Comparison of ENCODE assay signal across 8 cellular contexts in genomic region chr11:10809373-10810199, GRCh38. TPM values are rescaled to one million over a fixed set of nuclear protein-coding genes. Genes with fewer than 3 reads are reported as not detected.
DNase-seq lines count a peak whose midpoint lies in the region; ATAC-seq, FAIRE-seq and TF ChIP-seq lines count a peak whose summit lies in the region.

No MANE protein-coding gene starts in this region.

- peak overlapping the region; percentile 99 for H3K4me2 ChIP-seq in OCI-LY7 (ENCODE audit: low read length)
- H3K4me2 ChIP-seq in K562 (ENCODE audit: insufficient read depth, low read length): peak overlapping the region; percentile 96

- peak; percentile 26 for ATAC-seq in GM18511 (IDR thresholded peaks at IDR 0.05; ENCODE audit: unreplicated experiment)
- peak; percentile 13 for ATAC-seq in HG03025 (IDR thresholded peaks at IDR 0.05; ENCODE audit: low FRiP score, unreplicated experiment)
- peak; percentile 50 for ATAC-seq in K562

- no peaks in the 10 kb centered on the region for H3K9me2 ChIP-seq in OCI-LY7 (ENCODE audit: insufficient read depth, low read length)

- CTCF ChIA-PET in OCI-LY7 (lab: Charles Lee; ENCODE audit: unreplicated experiment) (interaction anchor here (0.5 to 1.4 kb wide), 4 partner anchors 13 to 124 kb away, joined by 3 to 4 read pairs (median 3); no protein-coding TSS in a partner anchor), K562 (lab: Yijun Ruan, JAX; ENCODE audit: low intra/inter-chr PET ratio) (interaction anchor here (1.2 kb wide), 1 partner anchor 213 kb away, joined by 3 read pairs; no protein-coding TSS in a partner anchor)

- H3K9me1 ChIP-seq in K562 (ENCODE audit: control insufficient read depth, insufficient read depth, low read length): no peaks in the 10 kb centered on the region

- H3K4me1 ChIP-seq in OCI-LY7 (ENCODE audit: insufficient read depth, low read length, poor library complexity, severe bottlenecking) (peaks cover 37% of the 10 kb centered on the region), K562 (replicated peaks in 1 of 2; ENCODE audit: control insufficient read depth in 2 of 2, insufficient read depth in 2 of 2, low read length in 2 of 2) (peaks cover 11 to 13% of the 10 kb centered on the region in 2 experiments; a peak in 4 of 5 replicates), small intestine (ENCODE audit: control insufficient read depth in 2 of 2, insufficient read depth in 1 of 2, low read depth in 1 of 2, low read length in 1 of 2) (peaks cover 2 to 3% of the 10 kb centered on the region in 2 donors)

- H3K27me3 ChIP-seq in K562 (ENCODE audit: control insufficient read depth in 2 of 2, insufficient read depth in 2 of 2, low read length in 2 of 2) (no peaks in the 10 kb centered on the region), small intestine (ENCODE audit: control insufficient read depth in 2 of 2, insufficient read depth in 2 of 2, low read length in 2 of 2) (no peaks in the 10 kb centered on the region)

- peaks cover 11% of the 10 kb centered on the region; the same call in 1 of the 2 replicates for H4K20me1 ChIP-seq in OCI-LY7 (ENCODE audit: insufficient read depth, low read length)
- peaks cover 3% of the 10 kb centered on the region; the same call in 1 of the 2 replicates for H4K20me1 ChIP-seq in K562 (replicated peaks; ENCODE audit: control insufficient read depth, insufficient read depth, low read length)

- in situ Hi-C loops in K562 (cut with MboI): no loop called here

- peak overlapping the region; percentile 87 for H3K27ac ChIP-seq in OCI-LY7 (ENCODE audit: low read depth, low read length, poor library complexity, severe bottlenecking)
- H3K27ac ChIP-seq in K562 (ENCODE audit: extremely low read depth, low read depth, low read length): peak overlapping the region; percentile 89
- peak overlapping the region; percentile 92 to 99 for H3K27ac ChIP-seq in small intestine (ENCODE audit: low read depth in 1 of 2, low read length in 1 of 2)

- peak overlapping the region; percentile 95 to 99 for H3K9ac ChIP-seq in K562 (ENCODE audit: insufficient read depth in 1 of 2, low read depth in 2 of 2, low read length in 2 of 2)

- H3K4me3 ChIP-seq in AG10803 (ENCODE audit: low read length) (peak overlapping the region; percentile 77), OCI-LY7 (ENCODE audit: low read depth, low read length, poor library complexity, severe bottlenecking) (peak overlapping the region; percentile 94), K562 (peak overlapping the region; percentile 94), iPS-18c (ENCODE audit: insufficient read depth, low read depth, low read length) (peak overlapping the region; percentile 76), small intestine (ENCODE audit: low read depth in 1 of 2, low read length in 2 of 2) (peak overlapping the region; percentile 59 to 65)

- intact Hi-C loops in OCI-LY7 (cut with micrococcal nuclease; ENCODE audit: unreplicated experiment): no loop called here
- intact Hi-C loops in K562 (cut with micrococcal nuclease): loop anchor here (2.0 kb wide), 1 partner anchor 123 kb away; no protein-coding TSS in a partner anchor

- TF ChIP-seq POLR2A in K562 (conservative IDR thresholded peaks at IDR 0.05): no peak

- BruUV-seq in OCI-LY7 (replicated peaks; lab: Mats Ljungman, UMichigan) (TSS peak; percentile 79), K562 (replicated peaks; lab: Mats Ljungman, UMichigan) (TSS peak; percentile 88)

- DNase-seq in AG10803 (ENCODE audit: low read depth): peak; percentile 83
- peak; percentile 40 for DNase-seq in OCI-LY7 (ENCODE audit: low spot score)
- DNase-seq in K562 (ENCODE audit: extremely low read depth in 1 of 4, low spot score in 3 of 4): peak; percentile 37 to 62 (median 56)
- DNase-seq in small intestine: no peak
- no peak for DNase-seq in SIG-M5 treated with dmso at 0.1 percent for 504 hours (lab: John Stamatoyannopoulos, UW; ENCODE audit: unreplicated experiment)

- TF ChIP-seq EP300 in K562 (IDR thresholded peaks at IDR 0.05; ENCODE audit: low read length): no peak

- FAIRE-seq in K562 (lab: Jason Lieb, UNC) (no peak), small intestine (lab: Jason Lieb, UNC) (no peak)

- H3K9me3 ChIP-seq in OCI-LY7 (ENCODE audit: low read length) (no peaks in the 10 kb centered on the region), K562 (replicated peaks; ENCODE audit: control insufficient read depth, insufficient read depth, low read depth, low read length) (no peaks in the 10 kb centered on the region), iPS-18c (ENCODE audit: control insufficient read depth, insufficient read depth, low read length) (no peaks in the 10 kb centered on the region), small intestine (ENCODE audit: control insufficient read depth, low read depth) (no peaks in the 10 kb centered on the region)

- POLR2A ChIA-PET in OCI-LY7 (lab: Charles Lee) (interaction anchor here (0.5 to 3.1 kb wide), 34 partner anchors 7 to 1073 kb away, joined by 3 to 63 read pairs (median 6); partner anchors contain the start of genes AMPD3, CTR9 and ZBED5), K562 (lab: Yijun Ruan, JAX) (interaction anchor here (0.6 to 7.7 kb wide), 51 partner anchors 10 to 1234 kb away, joined by 3 to 105 read pairs (median 6); partner anchors contain the start of genes CTR9 and ZBED5)

- no peak; a peak in 1 of 4 replicates for TF ChIP-seq RAD21 in K562 (CRISPR knock-in tag; conservative IDR thresholded peaks at IDR 0.05 in 1 of 2, IDR thresholded peaks at IDR 0.05 in 1 of 2)

- TF ChIP-seq CTCF in AG10803 (conservative IDR thresholded peaks at IDR 0.05; ENCODE audit: low read length): no peak
- no peak for TF ChIP-seq CTCF in OCI-LY7 (conservative IDR thresholded peaks at IDR 0.05; ENCODE audit: low read length)
- TF ChIP-seq CTCF in K562 (IDR thresholded peaks at IDR 0.05 in 2 of 3, conservative IDR thresholded peaks at IDR 0.05 in 1 of 3; ENCODE audit: insufficient read depth in 2 of 3, low read depth in 1 of 3, low read length in 3 of 3): no peak

- H2AFZ ChIP-seq in OCI-LY7 (ENCODE audit: low read length) (peak overlapping the region; percentile 82), K562 (ENCODE audit: low read depth, low read length) (peak overlapping the region; percentile 94)

- H3K79me2 ChIP-seq in OCI-LY7 (ENCODE audit: insufficient read depth, low read depth, low read length) (peaks cover 47% of the 10 kb centered on the region), K562 (ENCODE audit: control insufficient read depth, insufficient read depth, low read length) (peaks cover 50% of the 10 kb centered on the region)

- H3K36me3 ChIP-seq in OCI-LY7 (ENCODE audit: insufficient read depth, low read length): peaks cover 38% of the 10 kb centered on the region
- peaks cover 31% of the 10 kb centered on the region for H3K36me3 ChIP-seq in K562 (ENCODE audit: control insufficient read depth, insufficient read depth, low read length)
- H3K36me3 ChIP-seq in small intestine (ENCODE audit: control insufficient read depth in 2 of 2, insufficient read depth in 2 of 2, low read length in 2 of 2): peaks cover 0 to 13% of the 10 kb centered on the region in 2 donors

- under 1% methylated on average over 29 of the region's 29 CpGs for WGBS in K562 (ENCODE audit: insufficient coverage, low coverage, missing lambda C conversion rate)
- WGBS in small intestine, 3 donors: 1 to 2% (median 2%) methylated on average over 29 of the region's 29 CpGs

RNA-seq across cellular contexts. Expression of gene EIF4G2, which starts 0.9 kb away (rescaled TPM):
- 312 and 317 TPM in 2 replicates for total RNA-seq in OCI-LY7 (2014; rRNA removed; shearing (Covaris generic))
- total RNA-seq in OCI-LY7 (2022) (502 and 503 TPM in 2 replicates), K562 (2014; rRNA removed) (428 and 733 TPM in 2 replicates), K562 (2014; rRNA removed; fragmentation: Illumina TruSeq; extraction: Trizol) (481 and 499 TPM in 2 replicates), K562 (2015; rRNA removed; fragmentation: Illumina TruSeq; extraction: Trizol) (719 and 734 TPM in 2 replicates), K562 (2021) (790 and 801 TPM in 2 replicates)
- total RNA-seq in K562 (2011; cell fraction: chromatin; rRNA removed; ENCODE audit: low replicate concordance): 653 and 1,130 TPM in 2 replicates
- total RNA-seq in K562 (2011; cell fraction: nucleolus; rRNA removed): 356 and 378 TPM in 2 replicates
- total RNA-seq in K562 (2011; cell fraction: nucleoplasm; rRNA removed): 459 and 505 TPM in 2 replicates
- polyA plus RNA-seq in K562 (2011; rRNA removed) (449 and 646 TPM in 2 replicates), K562 (2014; fragmentation: Illumina TruSeq; extraction: Trizol) (663 and 762 TPM in 2 replicates), K562 (2014; fragmentation: Nextera tagmentation; extraction: Ambion mirVana) (100 to 1,000 TPM; 206 to 683 TPM), K562 (2014; rRNA removed) (351 and 385 TPM in 2 replicates), small intestine (100 to 1,000 TPM; 208 to 272 (median 218) TPM)
- polyA plus RNA-seq in K562 (2011; cell fraction: cytosol; rRNA removed): 153 and 186 TPM in 2 replicates
- polyA plus RNA-seq in K562 (2011; cell fraction: nucleus; rRNA removed): 421 and 579 TPM in 2 replicates
- polyA plus RNA-seq in K562 (2012): 338 and 520 TPM in 2 replicates
- polyA minus RNA-seq in K562 (2011; rRNA and poly(A)+ RNA removed): 865 and 1,047 TPM in 2 replicates
- 467 and 888 TPM in 2 replicates for polyA minus RNA-seq in K562 (2011; cell fraction: cytosol; rRNA and poly(A)+ RNA removed)
- 266 and 377 TPM in 2 replicates for polyA minus RNA-seq in K562 (2011; cell fraction: nucleus; rRNA and poly(A)+ RNA removed)

RNA-seq across cellular contexts. Expression of gene ZBED5, which starts 48.3 kb away (rescaled TPM):
- total RNA-seq in OCI-LY7 (2014; rRNA removed; shearing (Covaris generic)): 37.6 and 42.1 TPM in 2 replicates
- total RNA-seq in OCI-LY7 (2022) (71.9 and 86.6 TPM in 2 replicates), K562 (2014; rRNA removed) (12.4 and 17.3 TPM in 2 replicates), K562 (2014; rRNA removed; fragmentation: Illumina TruSeq; extraction: Trizol) (27.7 and 28.3 TPM in 2 replicates), K562 (2015; rRNA removed; fragmentation: Illumina TruSeq; extraction: Trizol) (24.6 and 28.6 TPM in 2 replicates), K562 (2021) (26.9 and 29.6 TPM in 2 replicates)
- total RNA-seq in K562 (2011; cell fraction: chromatin; rRNA removed; ENCODE audit: low replicate concordance): 26.1 and 84.9 TPM in 2 replicates
- total RNA-seq in K562 (2011; cell fraction: nucleolus; rRNA removed): 23.5 and 32.0 TPM in 2 replicates
- 45.8 and 55.1 TPM in 2 replicates for total RNA-seq in K562 (2011; cell fraction: nucleoplasm; rRNA removed)
- polyA plus RNA-seq in K562 (2011; rRNA removed) (59.1 and 70.7 TPM in 2 replicates), K562 (2014; fragmentation: Illumina TruSeq; extraction: Trizol) (23.3 and 25.7 TPM in 2 replicates), K562 (2014; fragmentation: Nextera tagmentation; extraction: Ambion mirVana) (10 to 100 TPM; 21.3 to 25.1 TPM), K562 (2014; rRNA removed) (26.8 and 30.1 TPM in 2 replicates), small intestine (10 to 100 TPM; 11.9 to 18.9 (median 15.2) TPM)
- 22.8 and 36.5 TPM in 2 replicates for polyA plus RNA-seq in K562 (2011; cell fraction: cytosol; rRNA removed)
- polyA plus RNA-seq in K562 (2011; cell fraction: nucleus; rRNA removed): 130 and 149 TPM in 2 replicates
- 20.0 and 25.3 TPM in 2 replicates for polyA plus RNA-seq in K562 (2012)
- polyA minus RNA-seq in K562 (2011; rRNA and poly(A)+ RNA removed): 64.4 and 67.8 TPM in 2 replicates
- polyA minus RNA-seq in K562 (2011; cell fraction: cytosol; rRNA and poly(A)+ RNA removed): 22.4 and 27.6 TPM in 2 replicates
- polyA minus RNA-seq in K562 (2011; cell fraction: nucleus; rRNA and poly(A)+ RNA removed): 46.0 and 95.5 TPM in 2 replicates

RNA-seq across cellular contexts. Expression of gene CTR9, which starts 58.5 kb away (rescaled TPM):
- 15.3 and 19.3 TPM in 2 replicates for total RNA-seq in OCI-LY7 (2014; rRNA removed; shearing (Covaris generic))
- 25.5 and 29.5 TPM in 2 replicates for total RNA-seq in OCI-LY7 (2022)
- 35.7 and 76.5 TPM in 2 replicates for total RNA-seq in K562 (2011; cell fraction: chromatin; rRNA removed; ENCODE audit: low replicate concordance)
- total RNA-seq in K562 (2011; cell fraction: nucleolus; rRNA removed): 13.2 and 17.0 TPM in 2 replicates
- total RNA-seq in K562 (2011; cell fraction: nucleoplasm; rRNA removed): 24.9 and 31.0 TPM in 2 replicates
- total RNA-seq in K562 (2014; rRNA removed): 52.4 and 56.1 TPM in 2 replicates
- 51.9 and 61.2 TPM in 2 replicates for total RNA-seq in K562 (2014; rRNA removed; fragmentation: Illumina TruSeq; extraction: Trizol)
- 34.7 and 42.2 TPM in 2 replicates for total RNA-seq in K562 (2015; rRNA removed; fragmentation: Illumina TruSeq; extraction: Trizol)
- 52.7 and 57.9 TPM in 2 replicates for total RNA-seq in K562 (2021)
- polyA plus RNA-seq in K562 (2011; rRNA removed): 17.6 and 27.3 TPM in 2 replicates
- polyA plus RNA-seq in K562 (2011; cell fraction: cytosol; rRNA removed): 8.8 and 10.4 TPM in 2 replicates
- 9.5 and 11.5 TPM in 2 replicates for polyA plus RNA-seq in K562 (2011; cell fraction: nucleus; rRNA removed)
- 33.8 and 38.2 TPM in 2 replicates for polyA plus RNA-seq in K562 (2012)
- polyA plus RNA-seq in K562 (2014; fragmentation: Illumina TruSeq; extraction: Trizol): 74.3 and 79.3 TPM in 2 replicates
- polyA plus RNA-seq in K562 (2014; fragmentation: Nextera tagmentation; extraction: Ambion mirVana): 10 to 100 TPM; 25.4 to 38.3 TPM
- 47.3 and 49.7 TPM in 2 replicates for polyA plus RNA-seq in K562 (2014; rRNA removed)
- polyA minus RNA-seq in K562 (2011; rRNA and poly(A)+ RNA removed): 38.7 and 48.2 TPM in 2 replicates
- 20.4 and 24.3 TPM in 2 replicates for polyA minus RNA-seq in K562 (2011; cell fraction: cytosol; rRNA and poly(A)+ RNA removed)
- polyA minus RNA-seq in K562 (2011; cell fraction: nucleus; rRNA and poly(A)+ RNA removed): 10.6 and 23.2 TPM in 2 replicates
- 10 to 100 TPM; 14.1 to 16.6 (median 16.3) TPM for polyA plus RNA-seq in small intestine

Comparison
In these comparisons a context has a peak if more than half of its experiments do, and no peak if none do; other contexts are left out.
1. DNase-seq: peak in AG10803 (single experiment), OCI-LY7 (single experiment) and K562 (4 of 4); none in small intestine (single experiment) and SIG-M5 treated with dmso at 0.1 percent for 504 hours (single experiment).
2. Peak in every context shown above with its lines, with median percentiles within 50 percentile points of each other: H3K4me3 ChIP-seq, ATAC-seq and H3K27ac ChIP-seq.